Comparison of ENCODE assay signal across 19 cellular contexts in the genomic region with DNA sequence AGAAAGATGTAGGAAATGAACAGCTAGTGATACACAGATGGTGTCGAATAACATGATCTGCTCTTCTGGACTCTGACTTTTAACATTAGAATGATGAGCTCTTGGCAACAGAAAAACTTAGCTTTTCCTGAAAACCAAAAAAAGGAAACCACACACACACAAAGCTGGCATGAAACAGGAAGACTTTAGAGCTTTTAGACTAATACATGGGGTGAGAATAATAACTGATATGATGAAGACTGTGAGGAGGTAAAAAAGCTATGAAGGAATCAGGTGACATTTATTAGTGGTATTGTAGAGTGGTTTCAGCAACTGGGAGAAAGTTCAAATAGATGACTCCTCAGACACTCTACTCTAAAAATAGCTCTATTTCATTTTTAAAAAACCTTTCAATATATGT.
A peak's percentile ranks its signal among the peaks of the same experiment; 100 is the strongest.
DNase-seq lines count a peak whose midpoint lies in the region; ATAC-seq and TF ChIP-seq lines count a peak whose summit lies in the region.
"Had no signal": no experiment of that assay in that cellular context is flagged by ENCODE, and none has a peak within 500 bp of the region (broad histone marks: within the 10 kb centered on the region; RNA-seq: fewer than 3 reads in every experiment).

No MANE protein-coding gene starts in this region.

- H3K36me3 ChIP-seq in adrenal gland (replicated peaks in 1 of 2) (no peaks in the 10 kb centered on the region), body of pancreas (replicated peaks in 1 of 2; ENCODE audit: insufficient read depth in 1 of 2, low read depth in 2 of 2) (no peaks in the 10 kb centered on the region)

- peak overlapping the region in 4 of 5 donors; percentile 2 to 36 (median 6) for H3K27ac ChIP-seq in adrenal gland
- H3K27ac ChIP-seq in body of pancreas: no peak overlapping the region
- H3K27ac ChIP-seq: suprapubic skin had no signal

- DNase-seq in left ventricle myocardium superior: no peak
- no peak for DNase-seq in Right ventricle myocardium inferior (ENCODE audit: missing footprints)
- no peak for DNase-seq in adrenal gland
- peak; percentile 37 to 66 for DNase-seq in foreskin fibroblast
- no peak for DNase-seq in DMS79 (lab: John Stamatoyannopoulos, UW)
- no peak for DNase-seq in body of pancreas
- DNase-seq in stimulated activated CD4-positive, alpha-beta T cell treated with anti-CD3 and anti-CD28 coated beads, Interleukin-2, amount 100 ng/mL, for 48 hours: no peak
- DNase-seq in retina: no peak
- DNase-seq: activated CD4-positive, alpha-beta T cell treated with anti-CD3 and anti-CD28 coated beads, Interleukin-2, amount 10 ng/mL, durations not matched to agents 24 days and 14 days; activated T-cell treated with anti-CD3 and anti-CD28 coated beads for 4 hours; Caco-2; central memory CD4-positive, alpha-beta T cell; left colon; MG63; NCI-H2029 treated with DMSO at 0.1 percent for 48 hours; NCI-H82; posterior cingulate gyrus; T-helper 2 cell had no signal

- intact Hi-C loops in left ventricle myocardium superior (cut with micrococcal nuclease) (no loop called here), Right ventricle myocardium inferior (cut with DNase I) (no loop called here), adrenal gland (cut with DNase I) (no loop called here), body of pancreas (cut with DNase I) (no loop called here)

- TF ChIP-seq CTCF in adrenal gland (IDR thresholded peaks at IDR 0.05) (no peak), foreskin fibroblast (IDR thresholded peaks at IDR 0.05; ENCODE audit: low read depth, low read length) (no peak), body of pancreas (IDR thresholded peaks at IDR 0.05) (no peak)

- TF ChIP-seq POLR2A in adrenal gland (IDR thresholded peaks at IDR 0.05) (no peak), body of pancreas (IDR thresholded peaks at IDR 0.05) (no peak)

- H3K4me3 ChIP-seq in adrenal gland (no peak overlapping the region), foreskin fibroblast (ENCODE audit: low read depth in 1 of 2, low read length in 2 of 2) (no peak overlapping the region), body of pancreas (no peak overlapping the region)
- H3K4me3 ChIP-seq: MG63, suprapubic skin had no signal

- 29 to 46% (median 36%) methylated on average over 1 of the region's 1 CpG for WGBS in adrenal gland, 4 donors
- WGBS in body of pancreas, 2 donors: 75 to 83% methylated on average over 1 of the region's 1 CpG

- H3K4me1 ChIP-seq in adrenal gland (replicated peaks in 1 of 2): peaks cover 17 to 29% of the 10 kb centered on the region in 2 donors
- peaks cover 19% of the 10 kb centered on the region for H3K4me1 ChIP-seq in body of pancreas

- H3K27me3 ChIP-seq in adrenal gland (no peaks in the 10 kb centered on the region), body of pancreas (no peaks in the 10 kb centered on the region)
- H3K27me3 ChIP-seq: MG63, suprapubic skin had no signal

- ATAC-seq in left ventricle myocardium superior: peak; percentile 50
- ATAC-seq in Right ventricle myocardium inferior: no peak
- ATAC-seq in body of pancreas: no peak
- ATAC-seq: left colon had no signal

- no peaks in the 10 kb centered on the region for H3K9me3 ChIP-seq in adrenal gland (replicated peaks in 1 of 3)
- no peaks in the 10 kb centered on the region for H3K9me3 ChIP-seq in body of pancreas
- H3K9me3 ChIP-seq: Caco-2, MG63, suprapubic skin had no signal

Comparison
In these comparisons a context has a peak if more than half of its experiments do, and no peak if none do; other contexts are left out.
1. DNase-seq: peak in foreskin fibroblast (2 of 2); none in left ventricle myocardium superior (single experiment), Right ventricle myocardium inferior (single experiment), adrenal gland (0 of 7), DMS79 (single experiment), body of pancreas (0 of 4), stimulated activated CD4-positive, alpha-beta T cell treated with anti-CD3 and anti-CD28 coated beads, Interleukin-2, amount 100 ng/mL, for 48 hours (0 of 2) and retina (single experiment).
2. H3K27ac ChIP-seq: peak in adrenal gland (4 of 5); none in body of pancreas (0 of 4).